Comparison of ENCODE assay signal across 8 cellular contexts in the genomic region with DNA sequence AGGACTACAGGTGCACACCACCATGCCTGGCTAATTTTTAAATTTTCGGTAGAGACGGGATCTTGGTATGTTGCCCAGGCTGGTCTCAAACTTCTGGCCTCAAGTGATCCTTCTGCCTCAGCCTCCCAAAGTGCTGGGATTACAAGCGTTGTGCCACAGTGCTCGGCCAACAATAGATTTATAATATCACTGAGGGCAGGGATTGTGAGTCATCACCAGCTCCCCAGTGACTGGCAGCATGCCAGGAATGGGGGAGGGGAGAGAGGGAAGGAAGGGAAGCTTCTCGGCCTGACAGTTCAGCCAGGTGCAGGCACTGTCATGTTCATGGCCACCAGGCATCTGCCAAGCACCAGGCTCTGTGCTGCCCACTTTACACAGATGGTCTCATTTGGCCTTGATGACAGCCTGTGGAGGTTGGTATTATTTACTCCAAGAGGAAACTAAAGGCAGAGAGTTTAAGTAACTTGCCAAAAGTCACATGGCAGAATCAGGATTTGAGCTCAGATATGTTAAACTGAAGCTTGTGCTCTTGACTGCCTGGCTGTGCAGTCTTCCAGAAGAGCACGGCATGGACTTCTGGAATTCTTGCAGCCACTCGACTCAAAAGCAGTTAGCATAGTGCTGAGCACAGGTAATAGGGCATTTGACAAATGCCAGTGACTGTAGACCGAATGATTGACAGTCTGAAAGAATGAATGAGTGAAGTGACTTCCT. TPM values are rescaled to one million over a fixed set of nuclear protein-coding genes. Genes with fewer than 3 reads are reported as not detected.
DNase-seq lines count a peak whose midpoint lies in the region; TF ChIP-seq lines count a peak whose summit lies in the region.
"Not testable (repeated sequence)": the region's sequence is repeated elsewhere in the genome, so short reads cannot be mapped to it uniquely, and the experiment has no call there.

No MANE protein-coding gene starts in this region.

- H3K4me3 ChIP-seq in epithelial cell of esophagus (ENCODE audit: low read length) = not testable (repeated sequence)

- in situ Hi-C loops in ACHN (cut with HindIII; ENCODE audit: low pct_ligation_motif_present, low pct_unique_long_range_greater_than_20kb, low sequenced_read_pairs) = not testable (repeated sequence)

- peak; percentile 75 for DNase-seq in ACHN
- DNase-seq in HPDE6-E6E7 (ENCODE audit: extremely low spot score) = peak; percentile 25
- DNase-seq in NCI-H2227 treated with DMSO at 0.1 percent for 48 hours (lab: John Stamatoyannopoulos, UW) = peak; percentile 51
- peak; percentile 20 to 51 (median 45) for DNase-seq in T-helper 1 cell
- DNase-seq in activated effector memory CD4-positive, alpha-beta T cell treated with Interleukin-2 at 50 U/mL for 16 hours = peak; percentile 61
- DNase-seq in epithelial cell of esophagus (ENCODE audit: low read depth) = peak; percentile 85
- DNase-seq in lung microvascular endothelial cell (ENCODE audit: low read depth in 2 of 2) = peak; percentile 78 to 89
- peak; percentile 66 for DNase-seq in stimulated activated CD4-positive, alpha-beta T cell treated with anti-CD3 and anti-CD28 coated beads, Interleukin-4, amount 100 ng/mL, for 24 hours

- TF ChIP-seq CTCF in epithelial cell of esophagus (IDR thresholded peaks at IDR 0.05; ENCODE audit: insufficient read depth, low read depth, low read length, missing control alignments) = not testable (repeated sequence)

RNA-seq across cellular contexts. Expression of a gene that starts 7.8 kb away (rescaled TPM):
- 29.4 and 51.0 TPM in 2 replicates for total RNA-seq in lung microvascular endothelial cell

RNA-seq across cellular contexts. Expression of a gene that starts 47.1 kb away (rescaled TPM):
- total RNA-seq in lung microvascular endothelial cell = 11.3 and 15.9 TPM in 2 replicates

Comparison
In these comparisons a context has a peak if more than half of its experiments do, and no peak if none do; other contexts are left out.
1. DNase-seq: peak in every context shown above with its lines; median percentile 85 in epithelial cell of esophagus; 84 in lung microvascular endothelial cell; 75 in ACHN; 66 in stimulated activated CD4-positive, alpha-beta T cell treated with anti-CD3 and anti-CD28 coated beads, Interleukin-4, amount 100 ng/mL, for 24 hours; 61 in activated effector memory CD4-positive, alpha-beta T cell treated with Interleukin-2 at 50 U/mL for 16 hours; 51 in NCI-H2227 treated with DMSO at 0.1 percent for 48 hours; 45 in T-helper 1 cell; 25 in HPDE6-E6E7.